Comparison of ENCODE assay signal across 9 cellular contexts in genomic region chr7:137996386-137996851, GRCh38. TPM values are rescaled to one million over a fixed set of nuclear protein-coding genes. Genes with fewer than 3 reads are reported as not detected.
DNase-seq lines count a peak whose midpoint lies in the region; ATAC-seq and TF ChIP-seq lines count a peak whose summit lies in the region.
"Had no signal": no experiment of that assay in that cellular context is flagged by ENCODE, and none has a peak within 500 bp of the region (broad histone marks: within the 10 kb centered on the region; RNA-seq: fewer than 3 reads in every experiment).

No MANE protein-coding gene starts in this region.

- H3K4me3 ChIP-seq in AG10803 (ENCODE audit: low read length) = peak overlapping the region; percentile 2; the same call in 1 of the 2 replicates
- no peak overlapping the region for H3K4me3 ChIP-seq in astrocyte of the cerebellum (ENCODE audit: low read depth, low read length)

- DNase-seq in AG10803 (ENCODE audit: low read depth) (peak; percentile 82), KBM-7 (peak; percentile 95), astrocyte of the cerebellum (ENCODE audit: low read depth) (peak; percentile 79), lung microvascular endothelial cell (ENCODE audit: low read depth in 2 of 2) (peak; percentile 62 to 95), NCI-H526 (lab: John Stamatoyannopoulos, UW) (no peak), activated T-cell treated with anti-CD3 and anti-CD28 coated beads for 4 hours (no peak), putamen (ENCODE audit: low spot score) (no peak)
- DNase-seq: DMS79 treated with DMSO at 0.1 percent for 48 hours had no signal

- TF ChIP-seq CTCF in AG10803 (conservative IDR thresholded peaks at IDR 0.05; ENCODE audit: low read length) (no peak), astrocyte of the cerebellum (IDR thresholded peaks at IDR 0.05; ENCODE audit: low read depth, low read length, missing control alignments) (no peak)

- no peak for ATAC-seq in GM18517 (IDR thresholded peaks at IDR 0.05; ENCODE audit: unreplicated experiment)

- in situ Hi-C loops in KBM-7 (cut with MboI; ENCODE audit: low pct_unique_long_range_greater_than_20kb, low sequenced_read_pairs) (no loop called here), astrocyte of the cerebellum (cut with HindIII; ENCODE audit: low sequenced_read_pairs) (loop anchor here (10.0 kb wide), 1 partner anchor 392 kb away; no protein-coding TSS in a partner anchor)

RNA-seq across cellular contexts. Expression of gene CREB3L2, which starts 5.5 kb away (rescaled TPM):
- 14.4 and 30.4 TPM in 2 replicates for total RNA-seq in lung microvascular endothelial cell

Comparison
In these comparisons a context has a peak if more than half of its experiments do, and no peak if none do; other contexts are left out.
1. DNase-seq: peak in AG10803 (single experiment), KBM-7 (single experiment), astrocyte of the cerebellum (single experiment) and lung microvascular endothelial cell (2 of 2); none in NCI-H526 (0 of 2), activated T-cell treated with anti-CD3 and anti-CD28 coated beads for 4 hours (single experiment) and putamen (single experiment).